Comparison of ENCODE assay signal across 1 cellular context in the genomic region with DNA sequence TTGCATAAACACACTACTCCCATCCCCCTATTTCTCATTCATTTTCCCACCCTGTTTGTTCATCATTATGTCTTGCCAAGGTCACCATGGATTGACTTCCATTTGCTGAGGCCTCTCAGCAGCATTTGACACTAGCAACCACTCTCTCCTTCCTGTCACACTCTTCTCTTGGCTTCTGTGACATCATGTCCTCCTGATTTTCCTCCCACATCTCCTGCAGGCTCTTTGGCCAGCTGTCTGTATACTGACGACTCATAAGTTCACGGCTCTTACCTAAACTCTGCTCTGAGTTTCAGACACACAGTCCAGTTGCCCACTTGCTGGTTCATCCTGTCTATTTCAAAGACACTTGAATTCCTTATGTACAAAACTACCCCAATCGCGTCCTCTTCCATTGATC.
TF ChIP-seq lines count a peak whose summit lies in the region.

No MANE protein-coding gene starts in this region.

TF ChIP-seq in IMR-90, 13 proteins besides CTCF, POLR2A, EP300 and RAD21 (continued from another document):
- TF ChIP-seq RCOR1 (IDR thresholded peaks at IDR 0.05; ENCODE audit: insufficient replicate concordance, low read length) (no peak), CHD1 (IDR thresholded peaks at IDR 0.05; ENCODE audit: low read depth, low read length) (no peak), MAFK (IDR thresholded peaks at IDR 0.05; ENCODE audit: low read depth, low read length) (no peak), SMC3 (IDR thresholded peaks at IDR 0.05; ENCODE audit: low read depth, low read length) (no peak), MAZ (IDR thresholded peaks at IDR 0.05; ENCODE audit: borderline replicate concordance, low read depth, low read length) (no peak), BHLHE40 (IDR thresholded peaks at IDR 0.05; ENCODE audit: low read depth, low read length) (no peak), NFE2L2 (IDR thresholded peaks at IDR 0.05; ENCODE audit: low read depth, low read length) (no peak), RFX5 (IDR thresholded peaks at IDR 0.05; ENCODE audit: low read depth, low read length) (no peak)
